In the genomic region with DNA sequence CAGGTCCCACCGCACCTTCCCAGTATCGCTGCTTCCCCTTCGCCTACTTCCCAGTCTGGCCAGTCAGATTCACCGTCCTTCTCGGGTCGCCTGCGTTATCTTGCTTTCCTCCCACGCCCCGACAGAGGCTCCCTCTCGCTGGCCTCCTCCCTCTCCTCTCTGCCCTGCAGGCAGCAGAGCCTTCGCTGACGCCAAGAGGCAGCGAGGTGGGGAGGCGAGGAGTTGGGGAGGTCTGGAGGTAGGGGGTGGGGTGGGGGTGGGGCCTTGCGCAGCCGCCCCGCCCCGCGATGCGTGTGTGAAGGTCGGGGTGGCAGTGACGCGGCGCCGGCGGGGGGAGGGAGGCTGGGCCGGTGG, we compare ENCODE assay signal across 1 cellular context. TPM values are rescaled to one million over a fixed set of nuclear protein-coding genes. Genes with fewer than 3 reads are reported as not detected.
"Had no signal": no experiment of that assay in that cellular context is flagged by ENCODE, and none has a peak within 500 bp of the region (broad histone marks: within the 10 kb centered on the region; RNA-seq: fewer than 3 reads in every experiment).

IQSEC3 (plus strand) TSS at position 340 of the 354 bp plus-strand sequence. CDS start 116 bp downstream, outside the sequence.

RNA-seq across cellular contexts. Expression of gene IQSEC3, which starts in this region (rescaled TPM):
- total RNA-seq: SJSA1 had no signal
